ENCODE assay signal across 8 cellular contexts in the genomic region with DNA sequence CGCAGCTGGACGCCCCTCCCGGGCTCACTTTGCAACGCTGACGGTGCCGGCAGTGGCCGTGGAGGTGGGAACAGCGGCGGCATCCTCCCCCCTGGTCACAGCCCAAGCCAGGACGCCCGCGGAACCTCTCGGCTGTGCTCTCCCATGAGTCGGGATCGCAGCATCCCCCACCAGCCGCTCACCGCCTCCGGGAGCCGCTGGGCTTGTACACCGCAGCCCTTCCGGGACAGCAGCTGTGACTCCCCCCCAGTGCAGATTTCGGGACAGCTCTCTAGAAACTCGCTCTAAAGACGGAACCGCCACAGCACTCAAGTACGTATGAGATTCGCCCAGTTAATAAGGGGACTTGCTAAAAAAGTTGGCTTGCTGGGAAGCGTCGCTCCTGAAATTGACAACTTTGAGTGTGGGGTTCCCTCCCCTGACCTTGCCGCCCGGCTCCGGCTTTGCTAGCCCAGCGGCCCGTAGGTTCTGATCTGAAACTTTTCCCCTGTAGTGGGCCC. TPM values are rescaled to one million over a fixed set of nuclear protein-coding genes. Genes with fewer than 3 reads are reported as not detected.
DNase-seq lines count a peak whose midpoint lies in the region; ATAC-seq and TF ChIP-seq lines count a peak whose summit lies in the region.

No MANE protein-coding gene starts in this region.

- H3K27ac Mint-ChIP-seq in T-helper 17 cell, result peak overlapping the region; percentile 99

- H3K9me3 ChIP-seq in T-helper 17 cell (ENCODE audit: control insufficient read depth, low read length, poor library complexity, severe bottlenecking), result no peaks in the 10 kb centered on the region

- peak overlapping the region; percentile 88 to 89 for H3K4me3 ChIP-seq in foreskin fibroblast (ENCODE audit: low read depth in 1 of 2, low read length in 2 of 2)

- peak overlapping the region; percentile 99 for H3K4me3 Mint-ChIP-seq in T-helper 17 cell

- DNase-seq in activated gamma-delta T cell treated with Interleukin-2 at 50 U/mL for 16 hours (peak; percentile 32), activated gamma-delta T cell (lab: John Stamatoyannopoulos, UW) (no peak), T-helper 17 cell (no peak), foreskin fibroblast (no peak), pons (ENCODE audit: low spot score) (peak; percentile 36), Ammon's horn (ENCODE audit: low spot score) (no peak)
- DNase-seq in activated CD4-positive, alpha-beta T cell treated with anti-CD3 and anti-CD28 coated beads, Interleukin-2, amount 50 U/mL, for 4 hours, result no peak

- H3K27me3 Mint-ChIP-seq in T-helper 17 cell, result peaks cover 45% of the 10 kb centered on the region

- no peak for TF ChIP-seq CTCF in foreskin fibroblast (IDR thresholded peaks at IDR 0.05; ENCODE audit: low read depth, low read length)

- ATAC-seq in T-helper 17 cell (no peak), GM21360 (IDR thresholded peaks at IDR 0.05; ENCODE audit: unreplicated experiment) (no peak)

- H3K36me3 Mint-ChIP-seq in T-helper 17 cell (ENCODE audit: low read depth), result peaks cover 3% of the 10 kb centered on the region

- H3K4me1 Mint-ChIP-seq in T-helper 17 cell, result peaks cover 47% of the 10 kb centered on the region

RNA-seq across cellular contexts. Expression of a gene that starts 0.5 kb away (rescaled TPM):
- 10 to 100 TPM; 48.2 to 51.3 TPM for total RNA-seq in T-helper 17 cell

Comparison
In these comparisons a context has a peak if more than half of its experiments do, and no peak if none do; other contexts are left out.
1. DNase-seq: peak in activated gamma-delta T cell treated with Interleukin-2 at 50 U/mL for 16 hours (single experiment) and pons (single experiment); none in activated gamma-delta T cell (single experiment), T-helper 17 cell (0 of 3), foreskin fibroblast (0 of 2), Ammon's horn (single experiment) and activated CD4-positive, alpha-beta T cell treated with anti-CD3 and anti-CD28 coated beads, Interleukin-2, amount 50 U/mL, for 4 hours (0 of 2).